ENCODE assay signal across 27 cellular contexts in the genomic region with DNA sequence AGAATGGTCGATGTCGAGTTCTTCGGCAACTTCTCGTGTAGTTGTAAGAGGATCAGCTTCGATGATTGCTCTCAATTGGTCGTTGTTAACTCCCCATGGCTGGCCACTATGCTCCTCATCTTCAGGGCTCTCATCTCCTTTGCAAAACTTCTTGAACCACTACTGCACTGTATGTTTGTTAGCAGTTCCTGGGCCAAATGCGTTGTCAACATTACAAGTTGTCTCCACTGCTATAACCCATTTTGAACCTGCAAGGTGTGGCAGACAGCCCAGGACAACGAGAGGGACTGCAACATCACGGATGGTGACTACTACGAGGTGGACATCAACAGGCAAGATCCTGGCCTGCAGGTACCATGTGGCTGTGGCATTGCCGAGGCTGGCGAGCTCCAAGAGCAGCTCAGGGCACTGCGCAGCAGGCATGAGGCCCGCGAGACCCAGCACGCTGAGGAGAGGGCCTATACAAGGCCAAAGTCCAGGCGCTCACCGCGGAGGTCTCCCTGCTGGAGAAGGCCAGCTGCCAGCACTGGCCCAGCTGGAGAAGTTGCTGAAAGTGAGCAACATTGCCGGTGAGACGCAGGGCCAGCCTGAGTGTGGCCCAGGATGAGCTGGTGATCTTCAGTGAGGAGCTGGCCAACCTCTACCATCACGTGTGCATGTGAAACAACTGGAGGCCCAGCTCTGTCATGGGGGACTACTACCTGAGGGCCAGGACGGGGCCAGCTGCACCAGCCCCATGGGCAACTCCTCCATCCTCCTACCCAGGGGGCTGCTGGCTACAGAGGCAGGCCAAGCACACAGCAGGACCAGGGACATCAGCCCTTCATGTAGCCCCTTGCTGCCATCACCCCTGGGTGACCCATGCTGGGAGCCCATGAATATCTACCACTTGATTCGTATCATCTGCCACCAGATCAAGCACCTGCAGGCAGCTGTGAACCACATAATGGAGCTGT.
"Had no signal": no experiment of that assay in that cellular context is flagged by ENCODE, and none has a peak within 500 bp of the region (broad histone marks: within the 10 kb centered on the region; RNA-seq: fewer than 3 reads in every experiment).

No MANE protein-coding gene starts in this region.

- H3K27me3 ChIP-seq: dorsolateral prefrontal cortex, left lung, testis, transverse colon, uterus had no signal

- H3K9me3 Mint-ChIP-seq: activated CD4-positive, alpha-beta memory T cell treated with anti-CD3 and anti-CD28 coated beads for 36 hours; activated CD4-positive, alpha-beta T cell treated with anti-CD3 and anti-CD28 coated beads, Interleukin-2, amount 10 ng/mL, durations not matched to agents 24 days and 14 days; naive thymus-derived CD8-positive, alpha-beta T cell had no signal

- H3K4me1 ChIP-seq: left lung, lower lobe of right lung, testis, uterus had no signal

- H3K36me3 Mint-ChIP-seq: activated CD4-positive, alpha-beta memory T cell treated with anti-CD3 and anti-CD28 coated beads for 36 hours; activated naive CD8-positive, alpha-beta T cell; naive thymus-derived CD8-positive, alpha-beta T cell had no signal

- H3K4me1 Mint-ChIP-seq: activated CD4-positive, alpha-beta T cell treated with anti-CD3 and anti-CD28 coated beads, Interleukin-2, amount 10 ng/mL, durations not matched to agents 24 days and 14 days had no signal

- DNase-seq: activated CD4-positive, alpha-beta memory T cell treated with anti-CD3 and anti-CD28 coated beads for 36 hours; activated CD4-positive, alpha-beta T cell treated with anti-CD3 and anti-CD28 coated beads, Interleukin-2, amount 10 ng/mL, durations not matched to agents 24 days and 14 days; activated CD4-positive, CD25-positive, alpha-beta regulatory T cell treated with anti-CD3 and anti-CD28 coated beads, Interleukin-2, amount 50 U/mL, for 72 hours; activated effector memory CD4-positive, alpha-beta T cell treated with Interleukin-2 at 50 U/mL for 16 hours; activated naive CD4-positive, alpha-beta T cell treated with Interleukin-2 at 50 U/mL for 16 hours; activated T-cell treated with anti-CD3 and anti-CD28 coated beads, Interleukin-2, amount 50 U/mL, for 48 hours; anterior cingulate cortex; cerebellar nuclear complex; dorsolateral prefrontal cortex; effector memory CD4-positive, alpha-beta T cell; left lung; lower lobe of right lung; mesenchymal stem cell; naive thymus-derived CD8-positive, alpha-beta T cell; retina; stimulated activated CD4-positive, alpha-beta T cell treated with anti-CD3 and anti-CD28 coated beads, Interleukin-1b, Interleukin-23, amount 100 ng/mL, for 48 hours; stimulated activated CD4-positive, alpha-beta T cell treated with anti-CD3 and anti-CD28 coated beads, Interleukin-4, amount 100 ng/mL, for 4 hours; stimulated activated CD8-positive, alpha-beta memory T cell treated with anti-CD3 and anti-CD28 coated beads, Interleukin-4, amount 100 ng/mL, for 48 hours; stimulated activated naive CD4-positive, alpha-beta T cell; testis; transverse colon; uterus had no signal

- H3K27ac ChIP-seq: coronary artery, dorsolateral prefrontal cortex, left lung, lower lobe of right lung, testis, transverse colon, uterus, VCaP had no signal

- H3K4me3 Mint-ChIP-seq: activated CD4-positive, alpha-beta memory T cell treated with anti-CD3 and anti-CD28 coated beads for 36 hours; activated CD4-positive, alpha-beta T cell treated with anti-CD3 and anti-CD28 coated beads, Interleukin-2, amount 10 ng/mL, durations not matched to agents 24 days and 14 days; activated naive CD8-positive, alpha-beta T cell; naive thymus-derived CD8-positive, alpha-beta T cell had no signal

- H3K9me3 ChIP-seq: left lung, lower lobe of right lung, testis, transverse colon, uterus had no signal

- H3K36me3 ChIP-seq: left lung, lower lobe of right lung, transverse colon, uterus had no signal

- H3K27ac Mint-ChIP-seq: activated CD4-positive, alpha-beta memory T cell treated with anti-CD3 and anti-CD28 coated beads for 36 hours; activated CD4-positive, alpha-beta T cell treated with anti-CD3 and anti-CD28 coated beads, Interleukin-2, amount 10 ng/mL, durations not matched to agents 24 days and 14 days; activated naive CD8-positive, alpha-beta T cell; naive thymus-derived CD8-positive, alpha-beta T cell; progenitor cell of endocrine pancreas had no signal

- ATAC-seq: left lung; naive thymus-derived CD8-positive, alpha-beta T cell had no signal

- H3K27me3 Mint-ChIP-seq: activated CD4-positive, alpha-beta memory T cell treated with anti-CD3 and anti-CD28 coated beads for 36 hours; activated CD4-positive, alpha-beta T cell treated with anti-CD3 and anti-CD28 coated beads, Interleukin-2, amount 10 ng/mL, durations not matched to agents 24 days and 14 days; activated naive CD8-positive, alpha-beta T cell; naive thymus-derived CD8-positive, alpha-beta T cell; progenitor cell of endocrine pancreas had no signal

- H3K4me2 ChIP-seq: smooth muscle cell had no signal

- H3K4me3 ChIP-seq: coronary artery, dorsolateral prefrontal cortex, left lung, lower lobe of right lung, smooth muscle cell, testis, transverse colon, uterus had no signal
